14 cellular contexts compared by ENCODE assay signal in the genomic region with DNA sequence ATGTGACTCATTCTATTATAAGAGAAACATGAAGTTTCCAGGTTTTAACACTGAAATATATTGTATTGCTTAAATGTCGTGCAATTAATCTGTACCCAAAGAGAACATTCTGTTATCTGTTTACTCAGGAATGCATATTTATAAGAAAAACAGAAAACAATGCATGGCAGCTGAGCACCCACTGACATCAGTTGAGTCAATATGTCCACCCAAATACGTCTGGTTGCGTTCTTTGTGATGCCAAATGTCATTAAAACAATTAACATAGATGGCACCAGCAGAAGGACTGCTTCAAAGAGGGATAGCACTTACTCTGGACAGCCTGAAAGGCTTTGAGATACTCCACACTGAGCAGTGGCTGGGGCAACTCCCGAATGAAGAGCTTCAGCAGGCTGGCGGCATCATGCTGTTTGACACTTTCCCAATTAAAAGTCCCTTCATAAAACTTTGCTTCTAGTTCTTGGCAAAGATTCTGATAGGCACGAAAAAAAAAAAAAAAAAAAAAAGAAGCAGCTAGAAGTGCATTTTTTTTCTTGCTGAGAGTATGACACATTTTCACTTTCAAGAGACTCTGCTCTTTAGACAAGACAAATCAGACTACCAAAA.
DNase-seq lines count a peak whose midpoint lies in the region; TF ChIP-seq lines count a peak whose summit lies in the region.
"Had no signal": no experiment of that assay in that cellular context is flagged by ENCODE, and none has a peak within 500 bp of the region (broad histone marks: within the 10 kb centered on the region; RNA-seq: fewer than 3 reads in every experiment).

No MANE protein-coding gene starts in this region.

- H3K4me3 ChIP-seq in GM12865 (ENCODE audit: low read depth, low read length): no peak overlapping the region
- H3K4me3 ChIP-seq in MM.1S (ENCODE audit: low read length): peak overlapping the region; percentile 10; the same call in 1 of the 2 replicates
- H3K4me3 ChIP-seq: HAP-1 had no signal

- H4K20me1 ChIP-seq in MM.1S (ENCODE audit: insufficient read depth, low read length): no peaks in the 10 kb centered on the region

- H3K36me3 Mint-ChIP-seq in chondrocyte (ENCODE audit: low read depth): peaks cover 2% of the 10 kb centered on the region

- no peaks in the 10 kb centered on the region for H3K9me3 Mint-ChIP-seq in chondrocyte (ENCODE audit: low read depth)
- H3K9me3 Mint-ChIP-seq: activated T-helper 2 cell treated with anti-CD3 and anti-CD28 coated beads, Interferon-gamma antibody, Interleukin-2, Interleukin-4, amounts not matched to agents 10 μg/mL and 5 μg/mL and 100 μg/mL, durations not matched to agents 14 hours and 24 hours and 36 hours; stimulated activated naive B cell treated with anti-CD40 and anti-IgM and Interleukin-4, amounts not matched to agents 10 μg/mL and 1 μg/mL and 100 μg/mL, for 72 hours had no signal

- H3K27ac ChIP-seq in MM.1S (ENCODE audit: low read length): peak overlapping the region; percentile 82; the same call in 1 of the 2 replicates

- peak overlapping the region; percentile 85 for H3K27ac Mint-ChIP-seq in chondrocyte (ENCODE audit: unreplicated experiment)
- H3K27ac Mint-ChIP-seq: activated T-helper 2 cell treated with anti-CD3 and anti-CD28 coated beads, Interferon-gamma antibody, Interleukin-2, Interleukin-4, amounts not matched to agents 10 μg/mL and 5 μg/mL and 100 μg/mL, durations not matched to agents 14 hours and 24 hours and 36 hours; stimulated activated naive B cell treated with anti-CD40 and anti-IgM and Interleukin-4, amounts not matched to agents 10 μg/mL and 1 μg/mL and 100 μg/mL, for 72 hours had no signal

- H3K4me2 ChIP-seq in MM.1S (ENCODE audit: low read depth, low read length): peak overlapping the region; percentile 60

- H2AFZ ChIP-seq in MM.1S (ENCODE audit: low read length): no peak overlapping the region

- no peaks in the 10 kb centered on the region for H3K27me3 ChIP-seq in MM.1S (replicated peaks; ENCODE audit: insufficient read depth, low read length)

- peaks cover 31% of the 10 kb centered on the region for H3K4me1 Mint-ChIP-seq in chondrocyte (ENCODE audit: low read depth)
- H3K4me1 Mint-ChIP-seq: stimulated activated naive B cell treated with anti-CD40 and anti-IgM and Interleukin-4, amounts not matched to agents 10 μg/mL and 1 μg/mL and 100 μg/mL, for 72 hours had no signal

- no peaks in the 10 kb centered on the region for H3K79me2 ChIP-seq in MM.1S (ENCODE audit: low read length)

- TF ChIP-seq CTCF in GM12865 (IDR thresholded peaks at IDR 0.05; ENCODE audit: insufficient read depth, low read depth, low read length, missing control alignments) (no peak), MM.1S (IDR thresholded peaks at IDR 0.05; ENCODE audit: low read length) (no peak), chondrocyte (IDR thresholded peaks at IDR 0.05) (no peak)

- no peaks in the 10 kb centered on the region for H3K9me2 ChIP-seq in MM.1S (replicated peaks; ENCODE audit: insufficient read depth, low read length)

- H3K4me3 Mint-ChIP-seq in chondrocyte (ENCODE audit: unreplicated experiment): no peak overlapping the region
- H3K4me3 Mint-ChIP-seq: stimulated activated naive B cell treated with anti-CD40 and anti-IgM and Interleukin-4, amounts not matched to agents 10 μg/mL and 1 μg/mL and 100 μg/mL, for 72 hours had no signal

- DNase-seq in GM12865 (ENCODE audit: low read depth) (peak; percentile 22), MM.1S (peak; percentile 69), chondrocyte (ENCODE audit: low spot score) (no peak), retina (peak; percentile 29), NCI-H2029 treated with DMSO at 0.1 percent for 48 hours (lab: John Stamatoyannopoulos, UW) (no peak), activated T-cell treated with anti-CD3 and anti-CD28 coated beads for 4 hours (no peak)
- no peak for DNase-seq in activated CD4-positive, CD25-positive, alpha-beta regulatory T cell treated with anti-CD3 and anti-CD28 coated beads, Interleukin-2, amount 50 U/mL, for 72 hours
- DNase-seq: activated CD4-positive, alpha-beta T cell treated with anti-CD3 and anti-CD28 coated beads, Interleukin-2, amount 50 U/mL, for 1 hour; aorta; effector CD8-positive, alpha-beta T cell; stimulated activated naive B cell treated with anti-CD40 and anti-IgM and Interleukin-4, amounts not matched to agents 10 μg/mL and 1 μg/mL and 100 μg/mL, for 72 hours; T-helper 9 cell had no signal

- peaks cover 18% of the 10 kb centered on the region for H3F3A ChIP-seq in MM.1S (ENCODE audit: insufficient read depth, low read length)

- H3K36me3 ChIP-seq in MM.1S (replicated peaks; ENCODE audit: insufficient read depth, low read length): no peaks in the 10 kb centered on the region

- peaks cover 30% of the 10 kb centered on the region for H3K4me1 ChIP-seq in MM.1S (ENCODE audit: low read length)

- no peaks in the 10 kb centered on the region for H3K9me3 ChIP-seq in MM.1S (replicated peaks; ENCODE audit: insufficient read depth, low read length)
- H3K9me3 ChIP-seq: HAP-1 had no signal

- H3K27me3 Mint-ChIP-seq in chondrocyte (ENCODE audit: low read depth): no peaks in the 10 kb centered on the region
- H3K27me3 Mint-ChIP-seq: stimulated activated naive B cell treated with anti-CD40 and anti-IgM and Interleukin-4, amounts not matched to agents 10 μg/mL and 1 μg/mL and 100 μg/mL, for 72 hours had no signal

- H3K9ac ChIP-seq in MM.1S (ENCODE audit: low read length): no peak overlapping the region

Comparison
In these comparisons a context has a peak if more than half of its experiments do, and no peak if none do; other contexts are left out.
1. DNase-seq: peak in GM12865 (single experiment), MM.1S (single experiment) and retina (single experiment); none in chondrocyte (single experiment), NCI-H2029 treated with DMSO at 0.1 percent for 48 hours (single experiment), activated T-cell treated with anti-CD3 and anti-CD28 coated beads for 4 hours (single experiment) and activated CD4-positive, CD25-positive, alpha-beta regulatory T cell treated with anti-CD3 and anti-CD28 coated beads, Interleukin-2, amount 50 U/mL, for 72 hours (single experiment).